1 cellular context compared by ENCODE assay signal in the genomic region with DNA sequence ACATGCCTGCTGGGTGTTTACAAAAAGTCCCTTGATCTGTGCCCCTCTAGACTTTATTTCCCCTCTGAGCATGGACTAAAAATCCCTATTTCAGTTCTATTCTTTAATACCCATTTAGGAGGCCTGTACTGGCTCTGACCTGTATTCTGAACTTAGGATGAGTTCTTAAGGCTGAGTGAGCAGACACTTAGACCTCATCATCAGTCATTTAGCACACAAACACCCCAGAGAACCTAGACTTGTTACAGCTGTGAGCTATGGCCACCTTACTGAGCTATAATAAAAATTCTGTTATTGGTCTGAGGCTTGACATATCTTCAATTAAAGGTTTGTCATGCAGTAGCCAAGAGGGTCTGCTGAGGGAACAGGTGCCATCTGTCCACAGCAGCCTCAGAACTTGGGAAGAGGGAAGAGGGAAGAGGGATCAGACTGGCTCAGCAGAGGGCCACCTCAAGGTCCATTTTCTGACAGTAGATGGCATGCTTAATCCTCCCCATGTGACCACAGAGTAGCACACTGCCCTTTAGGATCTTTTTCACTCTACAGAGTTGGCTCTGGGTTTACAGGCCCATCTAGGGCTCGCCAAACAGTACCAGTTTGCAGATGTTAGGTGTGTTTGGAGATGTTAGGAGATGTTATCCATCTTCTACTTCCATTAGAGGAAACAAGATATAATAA.
TF ChIP-seq lines count a peak whose summit lies in the region.

No MANE protein-coding gene starts in this region.

TF ChIP-seq in HepG2, 621 proteins besides CTCF, POLR2A, EP300 and RAD21:
- TF ChIP-seq YEATS2 (CRISPR knock-in tag; IDR thresholded peaks at IDR 0.05; ENCODE audit: borderline replicate concordance) (no peak), ZNF567 (CRISPR knock-in tag; IDR thresholded peaks at IDR 0.05; ENCODE audit: borderline replicate concordance) (no peak), ZFP90 (CRISPR knock-in tag; IDR thresholded peaks at IDR 0.05; ENCODE audit: borderline replicate concordance) (no peak), TGIF2 (CRISPR knock-in tag; IDR thresholded peaks at IDR 0.05) (0 out of 2 replicates have a peak, but pooled peaks have one; percentile 17), ZSCAN12 (CRISPR knock-in tag; IDR thresholded peaks at IDR 0.05) (no peak)
- TF ChIP-seq, protein P1, sequence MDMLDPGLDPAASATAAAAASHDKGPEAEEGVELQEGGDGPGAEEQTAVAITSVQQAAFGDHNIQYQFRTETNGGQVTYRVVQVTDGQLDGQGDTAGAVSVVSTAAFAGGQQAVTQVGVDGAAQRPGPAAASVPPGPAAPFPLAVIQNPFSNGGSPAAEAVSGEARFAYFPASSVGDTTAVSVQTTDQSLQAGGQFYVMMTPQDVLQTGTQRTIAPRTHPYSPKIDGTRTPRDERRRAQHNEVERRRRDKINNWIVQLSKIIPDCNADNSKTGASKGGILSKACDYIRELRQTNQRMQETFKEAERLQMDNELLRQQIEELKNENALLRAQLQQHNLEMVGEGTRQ (IDR thresholded peaks at IDR 0.05; ENCODE audit: low read depth, low read length) = peak; percentile 15; the same call in 1 of the 2 replicates
- TF ChIP-seq, protein P1 (CRISPR knock-in tag; IDR thresholded peaks at IDR 0.05; ENCODE audit: borderline replicate concordance) = no peak
